Comparison of ENCODE assay signal across 8 cellular contexts in the genomic region with DNA sequence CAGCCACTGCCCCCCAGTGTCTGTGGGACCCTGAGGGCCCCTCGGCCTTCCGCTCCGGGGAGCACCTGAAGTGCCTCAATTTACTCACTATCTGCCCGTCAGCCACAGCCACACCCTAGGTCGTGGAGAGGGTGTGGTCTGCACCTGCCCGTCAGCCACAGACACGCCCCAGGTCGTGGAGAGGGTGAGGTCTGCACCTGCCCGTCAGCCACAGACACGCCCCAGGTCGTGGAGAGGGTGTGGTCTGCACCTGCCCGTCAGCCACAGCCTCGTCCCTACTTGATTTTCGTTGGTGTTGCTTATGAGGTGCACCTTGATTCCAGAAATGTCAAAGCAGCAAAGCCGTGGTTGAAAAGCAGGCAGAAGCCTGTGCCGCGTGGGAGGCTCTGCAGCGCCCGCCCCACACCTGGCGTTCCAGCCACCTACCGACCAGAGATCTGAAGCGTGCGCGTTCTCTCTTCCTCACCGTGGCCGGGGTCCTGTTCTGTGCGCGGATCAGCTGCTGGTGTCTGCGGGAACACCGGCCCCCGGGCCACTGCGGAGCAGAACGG.
A peak's percentile ranks its signal among the peaks of the same experiment; 100 is the strongest.
DNase-seq lines count a peak whose midpoint lies in the region; ATAC-seq and TF ChIP-seq lines count a peak whose summit lies in the region.

No MANE protein-coding gene starts in this region.

- no peak overlapping the region for H2BK5ac ChIP-seq in neuronal stem cell (ENCODE audit: low read length)

- no peaks in the 10 kb centered on the region for H3K9me2 ChIP-seq in OCI-LY7 (ENCODE audit: insufficient read depth, low read length)

- H3K9ac ChIP-seq in DND-41 (ENCODE audit: low read depth, low read length), result no peak overlapping the region
- peak overlapping the region; percentile 7 for H3K9ac ChIP-seq in neuronal stem cell (ENCODE audit: low read depth, low read length, poor library complexity)

- H3K27ac Mint-ChIP-seq in MCF 10A (ENCODE audit: low read depth, unreplicated experiment), result no peak overlapping the region

- no peak overlapping the region for H4K91ac ChIP-seq in neuronal stem cell (ENCODE audit: low read depth, low read length, poor library complexity)

- no peak overlapping the region for H2BK15ac ChIP-seq in neuronal stem cell (ENCODE audit: low read length)

- H3K4me1 ChIP-seq in DND-41 (ENCODE audit: insufficient read depth, low read length) (no peaks in the 10 kb centered on the region), OCI-LY7 (ENCODE audit: insufficient read depth, low read length, poor library complexity, severe bottlenecking) (no peaks in the 10 kb centered on the region), neuronal stem cell (ENCODE audit: control insufficient read depth in 2 of 2, insufficient read depth in 1 of 2, low read depth in 1 of 2, low read length in 2 of 2) (no peaks in the 10 kb centered on the region)

- H3K4me2 ChIP-seq in DND-41 (ENCODE audit: insufficient read depth, low read length) (no peak overlapping the region), OCI-LY7 (ENCODE audit: low read length) (peak overlapping the region; percentile 52; the same call in 1 of the 2 replicates), neuronal stem cell (ENCODE audit: insufficient read depth, low read length, poor library complexity, severe bottlenecking) (no peak overlapping the region)

- WGBS in neuronal stem cell (ENCODE audit: extremely low coverage in 2 of 2, insufficient read length in 2 of 2, insufficient replicate concordance in 1 of 2), 2 donors, result no CpG with 5 or more reads among the region's 33 CpGs

- H3K27ac ChIP-seq in DND-41 (ENCODE audit: low read length) (no peak overlapping the region), OCI-LY7 (ENCODE audit: low read depth, low read length, poor library complexity, severe bottlenecking) (no peak overlapping the region), neuronal stem cell (replicated peaks; ENCODE audit: low read length) (no peak overlapping the region)

- H4K20me1 ChIP-seq in DND-41 (ENCODE audit: insufficient read depth, low read length), result no peaks in the 10 kb centered on the region
- no peaks in the 10 kb centered on the region for H4K20me1 ChIP-seq in OCI-LY7 (ENCODE audit: insufficient read depth, low read length)

- no peaks in the 10 kb centered on the region for H3K79me2 ChIP-seq in DND-41 (ENCODE audit: insufficient read depth, low read length)
- H3K79me2 ChIP-seq in OCI-LY7 (ENCODE audit: insufficient read depth, low read depth, low read length), result no peaks in the 10 kb centered on the region

- no peak overlapping the region for H2BK12ac ChIP-seq in neuronal stem cell (ENCODE audit: low read length)

- H3K27me3 ChIP-seq in DND-41 (ENCODE audit: insufficient read depth, low read length, poor library complexity) (no peaks in the 10 kb centered on the region), neuronal stem cell (ENCODE audit: control insufficient read depth in 3 of 3, insufficient read depth in 3 of 3, low read depth in 1 of 3, low read length in 3 of 3) (no peaks in the 10 kb centered on the region)

- ATAC-seq in DND-41 (ENCODE audit: insufficient read depth, low read depth) (0 out of 3 replicates have a peak, but pooled peaks have one; percentile 15), HG02840 (IDR thresholded peaks at IDR 0.05; ENCODE audit: low FRiP score, unreplicated experiment) (peak; percentile 73), GM18868 (IDR thresholded peaks at IDR 0.05; ENCODE audit: unreplicated experiment) (no peak), HG02763 (IDR thresholded peaks at IDR 0.05; ENCODE audit: unreplicated experiment) (no peak)

- H2AFZ ChIP-seq in DND-41 (ENCODE audit: low read depth, low read length), result no peak overlapping the region
- no peak overlapping the region for H2AFZ ChIP-seq in OCI-LY7 (ENCODE audit: low read length)
- no peak overlapping the region for H2AFZ ChIP-seq in neuronal stem cell (ENCODE audit: low read length)

- peaks cover 8% of the 10 kb centered on the region for H3K27me3 Mint-ChIP-seq in MCF 10A (ENCODE audit: insufficient read depth, unreplicated experiment)

- H3K9me3 ChIP-seq in DND-41 (ENCODE audit: insufficient read depth, low read length, severe bottlenecking) (no peaks in the 10 kb centered on the region), OCI-LY7 (ENCODE audit: low read length) (no peaks in the 10 kb centered on the region), neuronal stem cell (replicated peaks in 1 of 2; ENCODE audit: control insufficient read depth in 2 of 2, insufficient read depth in 1 of 2, low read depth in 1 of 2, low read length in 2 of 2) (peaks cover 0 to 5% of the 10 kb centered on the region in 2 donors)

- peak overlapping the region; percentile 69 for H3K4me3 Mint-ChIP-seq in MCF 10A (ENCODE audit: unreplicated experiment)

- no peak overlapping the region for H3K4me3 ChIP-seq in DND-41 (ENCODE audit: low read depth in 1 of 2, low read length in 2 of 2)
- H3K4me3 ChIP-seq in OCI-LY7 (ENCODE audit: low read depth, low read length, poor library complexity, severe bottlenecking), result no peak overlapping the region
- H3K4me3 ChIP-seq in neuronal stem cell (ENCODE audit: low read length in 2 of 2), result peak overlapping the region in 1 of 2 donors; percentile 9

- no peak overlapping the region for H2BK120ac ChIP-seq in neuronal stem cell (ENCODE audit: low read depth, low read length)

- H3K14ac ChIP-seq in neuronal stem cell (ENCODE audit: low read length), result no peak overlapping the region

- peak overlapping the region; percentile 8 for H2AK5ac ChIP-seq in neuronal stem cell (ENCODE audit: low read depth, low read length)

- TF ChIP-seq CTCF in DND-41 (IDR thresholded peaks at IDR 0.05; ENCODE audit: borderline replicate concordance, extremely low read depth, low read length, poor library complexity, severe bottlenecking), result no peak
- no peak for TF ChIP-seq CTCF in OCI-LY7 (conservative IDR thresholded peaks at IDR 0.05; ENCODE audit: low read length)
- no peak for TF ChIP-seq CTCF in MCF 10A (IDR thresholded peaks at IDR 0.05; ENCODE audit: unreplicated experiment)

- DNase-seq in DND-41 (no peak), OCI-LY7 (ENCODE audit: low spot score) (no peak), MCF 10A (ENCODE audit: unreplicated experiment) (peak; percentile 61), neuronal stem cell (ENCODE audit: low spot score) (no peak), islet precursor cell (no peak)

- intact Hi-C loops in OCI-LY7 (cut with micrococcal nuclease; ENCODE audit: unreplicated experiment), result no loop called here
- intact Hi-C loops in MCF 10A (cut with micrococcal nuclease), result no loop called here

- H3K36me3 ChIP-seq in DND-41 (ENCODE audit: insufficient read depth, low read length) (no peaks in the 10 kb centered on the region), OCI-LY7 (ENCODE audit: insufficient read depth, low read length) (no peaks in the 10 kb centered on the region), neuronal stem cell (replicated peaks in 1 of 2; ENCODE audit: control insufficient read depth in 2 of 2, insufficient read depth in 2 of 2, low read length in 2 of 2) (no peaks in the 10 kb centered on the region)

- H3K4ac ChIP-seq in neuronal stem cell (ENCODE audit: low read length), result no peak overlapping the region

- peaks cover 9% of the 10 kb centered on the region for H3K4me1 Mint-ChIP-seq in MCF 10A (ENCODE audit: insufficient read depth, unreplicated experiment)

- CTCF ChIA-PET in OCI-LY7 (lab: Charles Lee; ENCODE audit: unreplicated experiment), result no interaction called here
- CTCF ChIA-PET in MCF 10A (lab: Yijun Ruan, JAX), result interaction anchor here (0.7 kb wide), 1 partner anchor 571 kb away, joined by 3 read pairs; no protein-coding TSS in a partner anchor

- BruUV-seq in OCI-LY7 (replicated peaks; lab: Mats Ljungman, UMichigan) (no TSS peak), MCF 10A (replicated peaks; lab: Mats Ljungman, UMichigan) (no TSS peak)

- POLR2A ChIA-PET in OCI-LY7 (lab: Charles Lee) (no interaction called here), MCF 10A (lab: Yijun Ruan, JAX) (interaction anchor here (0.7 kb wide), 1 partner anchor 21 kb away, joined by 3 read pairs; no protein-coding TSS in a partner anchor)

- no peak overlapping the region for H3K18ac ChIP-seq in neuronal stem cell (ENCODE audit: low read length)

- H3K23ac ChIP-seq in neuronal stem cell (ENCODE audit: low read depth, low read length, poor library complexity), result peak overlapping the region; percentile 70

- H3K36me3 Mint-ChIP-seq in MCF 10A (ENCODE audit: insufficient read depth, unreplicated experiment), result no peaks in the 10 kb centered on the region

- H3K9me3 Mint-ChIP-seq in MCF 10A (ENCODE audit: unreplicated experiment), result no peaks in the 10 kb centered on the region

- H3K79me1 ChIP-seq in neuronal stem cell (ENCODE audit: low read depth, low read length), result no peaks in the 10 kb centered on the region

- no peak overlapping the region for H4K8ac ChIP-seq in neuronal stem cell (ENCODE audit: low read depth, low read length)

Comparison
In these comparisons a context has a peak if more than half of its experiments do, and no peak if none do; other contexts are left out.
1. ATAC-seq: peak in DND-41 (single experiment) and HG02840 (single experiment); none in GM18868 (single experiment) and HG02763 (single experiment).